ENCODE assay signal across 12 cellular contexts in genomic region chr10:5861269-5862031, GRCh38. TPM values are rescaled to one million over a fixed set of nuclear protein-coding genes. Genes with fewer than 3 reads are reported as not detected.
DNase-seq lines count a peak whose midpoint lies in the region; ATAC-seq and TF ChIP-seq lines count a peak whose summit lies in the region.
"Had no signal": no experiment of that assay in that cellular context is flagged by ENCODE, and none has a peak within 500 bp of the region (broad histone marks: within the 10 kb centered on the region; RNA-seq: fewer than 3 reads in every experiment).

No MANE protein-coding gene starts in this region.

- H3K9me3 ChIP-seq in HEK293 (ENCODE audit: control insufficient read depth, insufficient read depth, low read depth, low read length), result no peaks in the 10 kb centered on the region
- no peaks in the 10 kb centered on the region for H3K9me3 ChIP-seq in fibroblast of lung (ENCODE audit: control insufficient read depth, insufficient read depth, low read depth, low read length)
- H3K9me3 ChIP-seq in skeletal muscle satellite cell (replicated peaks; ENCODE audit: low read length), result no peaks in the 10 kb centered on the region
- H3K9me3 ChIP-seq: ascending aorta had no signal

- H3K27ac ChIP-seq in HEK293 (ENCODE audit: extremely low read depth, low read depth, low read length), result no peak overlapping the region
- H3K27ac ChIP-seq in RWPE1, result peak overlapping the region; percentile 38
- peak overlapping the region; percentile 69 for H3K27ac ChIP-seq in fibroblast of lung (ENCODE audit: insufficient read depth, low read length)
- H3K27ac ChIP-seq: ascending aorta had no signal

- H3K4me2 ChIP-seq in fibroblast of lung (ENCODE audit: extremely low read depth, insufficient read depth, low read length), result peak overlapping the region; percentile 8
- peak overlapping the region; percentile 63 for H3K4me2 ChIP-seq in skeletal muscle satellite cell (ENCODE audit: low read length)

- DNase-seq in RWPE1 (ENCODE audit: low spot score), result peak; percentile 88
- peak; percentile 79 to 90 for DNase-seq in fibroblast of lung (ENCODE audit: low read depth in 2 of 2)
- DNase-seq in activated CD4-positive, alpha-beta T cell treated with anti-CD3 and anti-CD28 coated beads for 4 hours, result no peak
- no peak for DNase-seq in SKM-1 treated with dmso at 0.1 percent for 144 hours (lab: John Stamatoyannopoulos, UW; ENCODE audit: unreplicated experiment)
- no peak for DNase-seq in cortex of kidney (lab: John Stamatoyannopoulos, UW)
- DNase-seq: NCI-H1694, nucleus accumbens, SHP77 treated with DMSO at 0.1 percent for 48 hours had no signal

- CTCF ChIA-PET in HEK293 (lab: Yijun Ruan, JAX) (interaction anchor here (1.4 kb wide), 1 partner anchor 12 kb away, joined by 6 read pairs; no protein-coding TSS in a partner anchor), RWPE1 (lab: Yijun Ruan, JAX) (no interaction called here)

- no peaks in the 10 kb centered on the region for H4K20me1 ChIP-seq in fibroblast of lung (ENCODE audit: control insufficient read depth, extremely low read depth, insufficient read depth, low read length)

- no peaks in the 10 kb centered on the region; the same call in 1 of the 2 replicates for H3K4me1 ChIP-seq in HEK293 (ENCODE audit: control insufficient read depth, insufficient read depth, low read length)
- H3K4me1 ChIP-seq in fibroblast of lung (ENCODE audit: control insufficient read depth, extremely low read depth, insufficient read depth, low read length), result peaks cover 6% of the 10 kb centered on the region
- H3K4me1 ChIP-seq in skeletal muscle satellite cell (ENCODE audit: control insufficient read depth, insufficient read depth, low read length), result peaks cover 15% of the 10 kb centered on the region
- H3K4me1 ChIP-seq: ascending aorta had no signal

- no peak overlapping the region for H2AFZ ChIP-seq in fibroblast of lung (ENCODE audit: low read length)

- no peaks in the 10 kb centered on the region for H3K79me2 ChIP-seq in fibroblast of lung (ENCODE audit: control insufficient read depth, insufficient read depth, low read length)

- H3K36me3 ChIP-seq in HEK293 (ENCODE audit: control insufficient read depth in 2 of 2, insufficient read depth in 1 of 2, low read length in 2 of 2) (peaks cover 3 to 7% of the 10 kb centered on the region in 2 experiments; a peak in 2 of 3 replicates), fibroblast of lung (ENCODE audit: control insufficient read depth, insufficient read depth, low read length) (no peaks in the 10 kb centered on the region), skeletal muscle satellite cell (ENCODE audit: insufficient read depth, low read length) (no peaks in the 10 kb centered on the region)
- H3K36me3 ChIP-seq: ascending aorta had no signal

- TF ChIP-seq CTCF in HEK293 (tag by site-specific recombination; IDR thresholded peaks at IDR 0.05), result no peak
- TF ChIP-seq CTCF in RWPE1 (conservative IDR thresholded peaks at IDR 0.05; ENCODE audit: low read depth), result no peak
- no peak for TF ChIP-seq CTCF in fibroblast of lung (conservative IDR thresholded peaks at IDR 0.05 in 1 of 2, IDR thresholded peaks at IDR 0.05 in 1 of 2; ENCODE audit: low read depth in 1 of 2, low read length in 2 of 2)

- no peaks in the 10 kb centered on the region for H3K27me3 ChIP-seq in fibroblast of lung (ENCODE audit: control insufficient read depth, insufficient read depth, low read length)
- H3K27me3 ChIP-seq in skeletal muscle satellite cell (ENCODE audit: control insufficient read depth, insufficient read depth, low read length), result peaks cover 5% of the 10 kb centered on the region
- H3K27me3 ChIP-seq: ascending aorta had no signal

- POLR2A ChIA-PET in HEK293 (lab: Yijun Ruan, JAX) (interaction anchor here (0.6 to 2.0 kb wide), 6 partner anchors 8 to 1926 kb away, joined by 3 to 4 read pairs (median 4); partner anchors contain the start of genes ATP5F1C, GDI2 and KIN), RWPE1 (lab: Yijun Ruan, JAX; ENCODE audit: low non-redundant PET) (no interaction called here)

- no peak overlapping the region for H3K4me3 ChIP-seq in HEK293 (ENCODE audit: low read depth, low read length)
- H3K4me3 ChIP-seq in fibroblast of lung (replicated peaks in 1 of 4; ENCODE audit: control extremely low read depth in 1 of 4, insufficient read depth in 1 of 4, low read depth in 3 of 4, low read length in 4 of 4), result no peak overlapping the region
- H3K4me3 ChIP-seq in skeletal muscle satellite cell (ENCODE audit: low read length), result no peak overlapping the region
- H3K4me3 ChIP-seq: ascending aorta had no signal

- ATAC-seq in GM19351 (IDR thresholded peaks at IDR 0.05; ENCODE audit: unreplicated experiment), result no peak

- H3K9ac ChIP-seq in fibroblast of lung (ENCODE audit: insufficient read depth, low read length), result no peak overlapping the region
- H3K9ac ChIP-seq in skeletal muscle satellite cell (ENCODE audit: low read depth, low read length), result peak overlapping the region; percentile 15

TF ChIP-seq in HEK293, 187 proteins besides CTCF, POLR2A, EP300 and RAD21:
- TF ChIP-seq ZEB2 (tag by site-specific recombination; IDR thresholded peaks at IDR 0.05) (0 out of 2 replicates have a peak, but pooled peaks have one; percentile 29), SP2 (tag by site-specific recombination; IDR thresholded peaks at IDR 0.05) (no peak), ZNF639 (tag by site-specific recombination; IDR thresholded peaks at IDR 0.05) (0 out of 2 replicates have a peak, but pooled peaks have one; percentile 37), SP7 (tag by site-specific recombination; IDR thresholded peaks at IDR 0.05) (peak; percentile 34; the same call in 1 of the 2 replicates), ZNF660 (tag by site-specific recombination; IDR thresholded peaks at IDR 0.05) (peak; percentile 99), ZNF394 (tag by site-specific recombination; IDR thresholded peaks at IDR 0.05; ENCODE audit: borderline replicate concordance) (0 out of 2 replicates have a peak, but pooled peaks have one; percentile 13), ZNF174 (tag by site-specific recombination; IDR thresholded peaks at IDR 0.05) (no peak), ZNF600 (tag by site-specific recombination; IDR thresholded peaks at IDR 0.05) (peak; percentile 51; the same call in 1 of the 2 replicates), SETDB1 (IDR thresholded peaks at IDR 0.05; ENCODE audit: insufficient read length, low read length) (peak; percentile 78), ZNF629 (tag by site-specific recombination; IDR thresholded peaks at IDR 0.05) (peak; percentile 48), GLIS1 (tag by site-specific recombination; IDR thresholded peaks at IDR 0.05) (peak; percentile 64), ZNF335 (tag by site-specific recombination; conservative IDR thresholded peaks at IDR 0.05) (no peak)
- TF ChIP-seq, protein P1, sequence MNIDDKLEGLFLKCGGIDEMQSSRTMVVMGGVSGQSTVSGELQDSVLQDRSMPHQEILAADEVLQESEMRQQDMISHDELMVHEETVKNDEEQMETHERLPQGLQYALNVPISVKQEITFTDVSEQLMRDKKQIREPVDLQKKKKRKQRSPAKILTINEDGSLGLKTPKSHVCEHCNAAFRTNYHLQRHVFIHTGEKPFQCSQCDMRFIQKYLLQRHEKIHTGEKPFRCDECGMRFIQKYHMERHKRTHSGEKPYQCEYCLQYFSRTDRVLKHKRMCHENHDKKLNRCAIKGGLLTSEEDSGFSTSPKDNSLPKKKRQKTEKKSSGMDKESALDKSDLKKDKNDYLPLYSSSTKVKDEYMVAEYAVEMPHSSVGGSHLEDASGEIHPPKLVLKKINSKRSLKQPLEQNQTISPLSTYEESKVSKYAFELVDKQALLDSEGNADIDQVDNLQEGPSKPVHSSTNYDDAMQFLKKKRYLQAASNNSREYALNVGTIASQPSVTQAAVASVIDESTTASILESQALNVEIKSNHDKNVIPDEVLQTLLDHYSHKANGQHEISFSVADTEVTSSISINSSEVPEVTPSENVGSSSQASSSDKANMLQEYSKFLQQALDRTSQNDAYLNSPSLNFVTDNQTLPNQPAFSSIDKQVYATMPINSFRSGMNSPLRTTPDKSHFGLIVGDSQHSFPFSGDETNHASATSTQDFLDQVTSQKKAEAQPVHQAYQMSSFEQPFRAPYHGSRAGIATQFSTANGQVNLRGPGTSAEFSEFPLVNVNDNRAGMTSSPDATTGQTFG (tag by site-specific recombination; IDR thresholded peaks at IDR 0.05; ENCODE audit: borderline replicate concordance), result no peak

RNA-seq across cellular contexts. Expression of gene ANKRD16, which starts 28.2 kb away (rescaled TPM):
- 7.2 and 9.9 TPM in 2 replicates for total RNA-seq in fibroblast of lung
- polyA plus RNA-seq in fibroblast of lung, result 4.0 and 4.9 TPM in 2 replicates
- polyA plus RNA-seq in fibroblast of lung (2012), result 4.5 and 5.0 TPM in 2 replicates
- polyA minus RNA-seq in fibroblast of lung (ENCODE audit: low replicate concordance), result 14.0 and 34.5 TPM in 2 replicates
- total RNA-seq in skeletal muscle satellite cell (2012; rRNA removed), result 9.8 and 9.9 TPM in 2 replicates

RNA-seq across cellular contexts. Expression of gene FBH1, which starts 28.6 kb away (rescaled TPM):
- 95.0 and 97.8 TPM in 2 replicates for total RNA-seq in fibroblast of lung
- polyA plus RNA-seq in fibroblast of lung, result 53.6 and 59.4 TPM in 2 replicates
- 42.4 and 43.4 TPM in 2 replicates for polyA plus RNA-seq in fibroblast of lung (2012)
- polyA minus RNA-seq in fibroblast of lung (ENCODE audit: low replicate concordance), result 174 and 189 TPM in 2 replicates
- total RNA-seq in skeletal muscle satellite cell (2012; rRNA removed), result 67.9 and 85.7 TPM in 2 replicates

RNA-seq across cellular contexts. Expression of gene GDI2, which starts 48.2 kb away (rescaled TPM):
- total RNA-seq in fibroblast of lung, result 474 and 483 TPM in 2 replicates
- 287 and 291 TPM in 2 replicates for polyA plus RNA-seq in fibroblast of lung
- 212 and 215 TPM in 2 replicates for polyA plus RNA-seq in fibroblast of lung (2012)
- 29.3 and 36.2 TPM in 2 replicates for polyA minus RNA-seq in fibroblast of lung (ENCODE audit: low replicate concordance)
- 540 and 575 TPM in 2 replicates for total RNA-seq in skeletal muscle satellite cell (2012; rRNA removed)

Comparison
In these comparisons a context has a peak if more than half of its experiments do, and no peak if none do; other contexts are left out.
1. DNase-seq: peak in RWPE1 (single experiment) and fibroblast of lung (2 of 2); none in activated CD4-positive, alpha-beta T cell treated with anti-CD3 and anti-CD28 coated beads for 4 hours (0 of 2), SKM-1 treated with dmso at 0.1 percent for 144 hours (single experiment) and cortex of kidney (single experiment).